8 cellular contexts compared by ENCODE assay signal in genomic region chr10:102449321-102450123, GRCh38. TPM values are rescaled to one million over a fixed set of nuclear protein-coding genes. Genes with fewer than 3 reads are reported as not detected.
DNase-seq lines count a peak whose midpoint lies in the region; ATAC-seq and TF ChIP-seq lines count a peak whose summit lies in the region.

No MANE protein-coding gene starts in this region.

- POLR2A ChIA-PET in activated B cell treated with CpG ODN at 0.5 μM for 24 hours (lab: Charles Lee) = interaction anchor here (0.6 to 6.2 kb wide), 21 partner anchors 9 to 472 kb away, joined by 3 to 104 read pairs (median 4); partner anchors contain the start of genes ACTR1A, CUEDC2, FBXL15 and GBF1

- DNase-seq in GM10266 (ENCODE audit: extremely low spot score) (peak; percentile 66), NCI-H2107 treated with DMSO at 0.1 percent for 48 hours (lab: John Stamatoyannopoulos, UW; ENCODE audit: unreplicated experiment) (peak; percentile 52), activated B cell treated with CpG ODN at 0.5 μM for 24 hours (peak; percentile 66), caudate nucleus (lab: John Stamatoyannopoulos, UW) (peak in 47 of 61 donors; percentile 13 to 89 (median 45)), left kidney (ENCODE audit: low read depth, low spot score) (peak; percentile 95), AG08395 (ENCODE audit: low spot score) (no peak)
- DNase-seq in stimulated activated CD4-positive, alpha-beta T cell treated with anti-CD3 and anti-CD28 coated beads, Interleukin-4, amount 100 ng/mL, for 24 hours = peak; percentile 88

- CTCF ChIA-PET in activated B cell treated with CpG ODN at 0.5 μM for 24 hours (lab: Charles Lee) = interaction anchor here (0.6 to 2.1 kb wide), 2 partner anchors 97 to 219 kb away, joined by 3 to 10 read pairs; no protein-coding TSS in a partner anchor

- TF ChIP-seq CTCF in GM10266 (IDR thresholded peaks at IDR 0.05; ENCODE audit: control insufficient read depth, insufficient read depth, low read depth, missing control alignments) = no peak
- TF ChIP-seq CTCF in activated B cell treated with CpG ODN at 0.5 μM for 24 hours (IDR thresholded peaks at IDR 0.05) = no peak

- ATAC-seq in HG02840 (IDR thresholded peaks at IDR 0.05; ENCODE audit: low FRiP score, unreplicated experiment) (peak; percentile 45), activated B cell treated with CpG ODN at 0.5 μM for 24 hours (ENCODE audit: low read depth) (peak; percentile 66)

- peaks cover 24% of the 10 kb centered on the region for H3K4me1 Mint-ChIP-seq in activated B cell treated with CpG ODN at 0.5 μM for 24 hours

- no peaks in the 10 kb centered on the region for H3K27me3 Mint-ChIP-seq in activated B cell treated with CpG ODN at 0.5 μM for 24 hours

- H3K36me3 Mint-ChIP-seq in activated B cell treated with CpG ODN at 0.5 μM for 24 hours (ENCODE audit: low read depth) = peaks cover 13% of the 10 kb centered on the region

- H3K27ac Mint-ChIP-seq in activated B cell treated with CpG ODN at 0.5 μM for 24 hours = peak overlapping the region; percentile 94

- intact Hi-C loops in activated B cell treated with CpG ODN at 0.5 μM for 24 hours (cut with micrococcal nuclease) = loop anchor here (1.0 kb wide), 5 partner anchors 12 to 55 kb away; partner anchors contain the start of genes ACTR1A and CUEDC2

- peak overlapping the region; percentile 92 for H3K4me3 Mint-ChIP-seq in activated B cell treated with CpG ODN at 0.5 μM for 24 hours

- peak overlapping the region; percentile 77 for H3K27ac ChIP-seq in caudate nucleus (ENCODE audit: low read depth, low read length)

- no peaks in the 10 kb centered on the region for H3K9me3 Mint-ChIP-seq in activated B cell treated with CpG ODN at 0.5 μM for 24 hours

RNA-seq across cellular contexts. Expression of gene C10orf95, which starts 1.8 kb away (rescaled TPM):
- total RNA-seq in activated B cell treated with CpG ODN at 0.5 μM for 24 hours = 0.35 and 0.51 TPM in 2 replicates

RNA-seq across cellular contexts. Expression of gene CUEDC2, which starts 17.1 kb away (rescaled TPM):
- total RNA-seq in activated B cell treated with CpG ODN at 0.5 μM for 24 hours = 43.7 and 46.0 TPM in 2 replicates

RNA-seq across cellular contexts. Expression of gene FBXL15, which starts 28.9 kb away (rescaled TPM):
- 15.7 and 18.9 TPM in 2 replicates for total RNA-seq in activated B cell treated with CpG ODN at 0.5 μM for 24 hours

RNA-seq across cellular contexts. Expression of gene PSD, which starts 30.9 kb away (rescaled TPM):
- 1.4 and 1.5 TPM in 2 replicates for total RNA-seq in activated B cell treated with CpG ODN at 0.5 μM for 24 hours

RNA-seq across cellular contexts. Expression of gene ACTR1A, which starts 53.0 kb away (rescaled TPM):
- total RNA-seq in activated B cell treated with CpG ODN at 0.5 μM for 24 hours = 55.1 and 71.9 TPM in 2 replicates
